ENCODE assay signal across 9 cellular contexts in the genomic region with DNA sequence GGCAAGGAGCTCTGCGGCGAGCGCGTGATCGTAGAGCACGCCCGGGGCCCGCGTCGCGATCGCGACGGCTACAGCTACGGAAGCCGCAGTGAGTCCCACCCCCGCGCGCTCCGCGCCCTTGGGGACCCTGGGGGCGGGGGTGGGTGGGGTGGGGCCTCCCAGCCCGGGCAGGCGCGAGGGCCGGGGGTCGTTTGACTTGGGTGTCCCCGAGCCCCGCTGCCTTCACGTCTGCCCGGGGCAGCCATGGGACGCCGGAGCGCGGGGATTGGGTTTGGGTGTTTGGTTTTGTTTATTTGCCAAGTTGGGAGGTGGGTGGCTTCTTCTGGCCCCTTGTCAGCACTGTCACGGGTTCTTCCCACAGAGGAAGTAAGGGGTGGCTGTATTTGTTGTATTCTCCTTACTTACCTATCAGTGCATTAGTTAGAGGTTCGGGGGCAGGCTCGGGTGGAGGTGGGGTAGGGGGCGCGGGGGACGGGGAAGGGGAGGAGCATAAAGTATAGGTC. TPM values are rescaled to one million over a fixed set of nuclear protein-coding genes. Genes with fewer than 3 reads are reported as not detected.
A peak's percentile ranks its signal among the peaks of the same experiment; 100 is the strongest.
DNase-seq lines count a peak whose midpoint lies in the region; ATAC-seq, FAIRE-seq and TF ChIP-seq lines count a peak whose summit lies in the region.
"Had no signal": no experiment of that assay in that cellular context is flagged by ENCODE, and none has a peak within 500 bp of the region (broad histone marks: within the 10 kb centered on the region; RNA-seq: fewer than 3 reads in every experiment).

No MANE protein-coding gene starts in this region.

- 0 out of 2 replicates have a peak, but pooled peaks cover 3% of the 10 kb centered on the region for H3K9me3 ChIP-seq in K562 (replicated peaks; ENCODE audit: control insufficient read depth, insufficient read depth, low read depth, low read length)
- H3K9me3 ChIP-seq in uterus = no peaks in the 10 kb centered on the region

- H3K27ac Mint-ChIP-seq in memory B cell = peak overlapping the region; percentile 99

- TF ChIP-seq POLR2A in K562 (conservative IDR thresholded peaks at IDR 0.05) = no peak
- no peak for TF ChIP-seq POLR2A in uterus (IDR thresholded peaks at IDR 0.05)

- in situ Hi-C loops in K562 (cut with MboI) = loop anchor here (10.0 kb wide), 1 partner anchor 236 kb away; no protein-coding TSS in a partner anchor

- peaks cover 2% of the 10 kb centered on the region for H3K27me3 Mint-ChIP-seq in memory B cell

- CTCF ChIA-PET in K562 (lab: Yijun Ruan, JAX; ENCODE audit: low intra/inter-chr PET ratio) = no interaction called here

- peaks cover 22% of the 10 kb centered on the region for H3K36me3 Mint-ChIP-seq in memory B cell

- H3K27me3 ChIP-seq in K562 (ENCODE audit: control insufficient read depth in 2 of 2, insufficient read depth in 2 of 2, low read length in 2 of 2) (no peaks in the 10 kb centered on the region), uterus (no peaks in the 10 kb centered on the region)

- TF ChIP-seq EP300 in K562 (IDR thresholded peaks at IDR 0.05; ENCODE audit: low read length) = no peak

- 0% methylated on average over 21 of the region's 41 CpGs for whole genome bisulfite sequencing in K562 (ENCODE audit: insufficient coverage, low coverage, missing lambda C conversion rate)

- POLR2A ChIA-PET in K562 (lab: Yijun Ruan, JAX) = interaction anchor here (0.6 to 3.5 kb wide), 35 partner anchors 8 to 707 kb away, joined by 3 to 34 read pairs (median 4); partner anchors contain the start of gene IFT52

- DNase-seq in DMS 273 (lab: John Stamatoyannopoulos, UW; ENCODE audit: unreplicated experiment) (peak; percentile 63), DMS 273 treated with DMSO at 0.1 percent for 48 hours (lab: John Stamatoyannopoulos, UW) (no peak), K562 (ENCODE audit: extremely low read depth in 1 of 4, low spot score in 3 of 4) (peak in 3 of 4 experiments; percentile 50 to 83 (median 81)), memory B cell (ENCODE audit: low spot score in 2 of 2) (no peak), uterus (peak in 1 of 2 donors; percentile 28), NCI-H1436 treated with DMSO at 0.1 percent for 48 hours (lab: John Stamatoyannopoulos, UW) (no peak), SK-N-DZ (ENCODE audit: low spot score) (no peak)

- peaks cover 47% of the 10 kb centered on the region for H3K36me3 ChIP-seq in K562 (ENCODE audit: control insufficient read depth, insufficient read depth, low read length)
- H3K36me3 ChIP-seq in uterus = no peaks in the 10 kb centered on the region

- intact Hi-C loops in K562 (cut with micrococcal nuclease) (loop anchor here (5.0 to 10.0 kb wide), 2 partner anchors 59 to 266 kb away; partner anchors contain the start of gene GTSF1L), uterus (cut with DNase I; ENCODE audit: low total_unique reads) (no loop called here)

- H3K4me3 Mint-ChIP-seq in memory B cell = peak overlapping the region; percentile 99

- no TSS peak for BruUV-seq in K562 (replicated peaks; lab: Mats Ljungman, UMichigan)

- H3K4me3 ChIP-seq in K562 (peak overlapping the region; percentile 92), uterus (peak overlapping the region; percentile 86 to 88)

- H3K9me1 ChIP-seq in K562 (ENCODE audit: control insufficient read depth, insufficient read depth, low read length) = no peaks in the 10 kb centered on the region

- ATAC-seq in HG03280 (IDR thresholded peaks at IDR 0.05; ENCODE audit: unreplicated experiment) (peak; percentile 23), K562 (peak; percentile 68), memory B cell (ENCODE audit: low read depth) (peak; percentile 3)

- peak overlapping the region; percentile 85 for H3K4me2 ChIP-seq in K562 (ENCODE audit: insufficient read depth, low read length)

- peak overlapping the region; percentile 100 for H3K27ac ChIP-seq in K562 (ENCODE audit: extremely low read depth, low read depth, low read length)
- peak overlapping the region; percentile 99 to 100 for H3K27ac ChIP-seq in uterus

- H2AFZ ChIP-seq in K562 (ENCODE audit: low read depth, low read length) = peak overlapping the region; percentile 78; the same call in 1 of the 2 replicates

- H3K4me1 Mint-ChIP-seq in memory B cell = peaks cover 10% of the 10 kb centered on the region

- peak overlapping the region; percentile 100 for H3K9ac ChIP-seq in K562 (ENCODE audit: insufficient read depth in 1 of 2, low read depth in 2 of 2, low read length in 2 of 2)

- TF ChIP-seq CTCF in K562 (IDR thresholded peaks at IDR 0.05 in 2 of 3, conservative IDR thresholded peaks at IDR 0.05 in 1 of 3; ENCODE audit: insufficient read depth in 2 of 3, low read depth in 1 of 3, low read length in 3 of 3) (no peak), uterus (IDR thresholded peaks at IDR 0.05) (no peak)

- FAIRE-seq in K562 (lab: Jason Lieb, UNC) = no peak
- FAIRE-seq: A204.1 had no signal

- peaks cover 13% of the 10 kb centered on the region; the same call in 1 of the 2 replicates for H4K20me1 ChIP-seq in K562 (replicated peaks; ENCODE audit: control insufficient read depth, insufficient read depth, low read length)

- peaks cover 52% of the 10 kb centered on the region for H3K79me2 ChIP-seq in K562 (ENCODE audit: control insufficient read depth, insufficient read depth, low read length)

- no peak for TF ChIP-seq RAD21 in K562 (CRISPR knock-in tag; conservative IDR thresholded peaks at IDR 0.05 in 1 of 2, IDR thresholded peaks at IDR 0.05 in 1 of 2)

- H3K9me3 Mint-ChIP-seq in memory B cell = no peaks in the 10 kb centered on the region

- H3K4me1 ChIP-seq in K562 (replicated peaks in 1 of 2; ENCODE audit: control insufficient read depth in 2 of 2, insufficient read depth in 2 of 2, low read length in 2 of 2) = peaks cover 7 to 8% of the 10 kb centered on the region in 2 experiments; a peak in 4 of 5 replicates
- H3K4me1 ChIP-seq in uterus = peaks cover 7 to 10% of the 10 kb centered on the region in 2 donors

TF ChIP-seq in K562, 482 proteins besides CTCF, POLR2A, EP300 and RAD21 (continues in another document):
- TF ChIP-seq ZKSCAN3 (CRISPR knock-in tag; IDR thresholded peaks at IDR 0.05) = no peak

RNA-seq across cellular contexts. Expression of gene SRSF6, which starts 0.8 kb away (rescaled TPM):
- 123 and 206 TPM in 2 replicates for total RNA-seq in K562 (2011; cell fraction: chromatin; rRNA removed; ENCODE audit: low replicate concordance)
- 65.5 and 74.5 TPM in 2 replicates for total RNA-seq in K562 (2011; cell fraction: nucleolus; rRNA removed)
- 119 and 180 TPM in 2 replicates for total RNA-seq in K562 (2011; cell fraction: nucleoplasm; rRNA removed)
- total RNA-seq in K562 (2014; rRNA removed) = 52.4 and 55.6 TPM in 2 replicates
- total RNA-seq in K562 (2014; rRNA removed; fragmentation: Illumina TruSeq; extraction: Trizol) = 73.1 and 81.5 TPM in 2 replicates
- 78.8 and 80.4 TPM in 2 replicates for total RNA-seq in K562 (2015; rRNA removed; fragmentation: Illumina TruSeq; extraction: Trizol)
- total RNA-seq in K562 (2021) = 140 and 141 TPM in 2 replicates
- polyA plus RNA-seq in K562 (2011; rRNA removed) = 86.1 and 138 TPM in 2 replicates
- polyA plus RNA-seq in K562 (2011; cell fraction: cytosol; rRNA removed) = 37.4 and 44.4 TPM in 2 replicates
- 287 and 290 TPM in 2 replicates for polyA plus RNA-seq in K562 (2011; cell fraction: nucleus; rRNA removed)
- polyA plus RNA-seq in K562 (2012) = 89.0 and 99.0 TPM in 2 replicates
- 101 and 117 TPM in 2 replicates for polyA plus RNA-seq in K562 (2014; fragmentation: Illumina TruSeq; extraction: Trizol)
- polyA plus RNA-seq in K562 (2014; fragmentation: Nextera tagmentation; extraction: Ambion mirVana) = 100 to 1,000 TPM; 148 to 165 TPM
- polyA plus RNA-seq in K562 (2014; rRNA removed) = 86.5 and 91.3 TPM in 2 replicates
- 119 and 177 TPM in 2 replicates for polyA minus RNA-seq in K562 (2011; rRNA and poly(A)+ RNA removed)
- 45.1 and 79.8 TPM in 2 replicates for polyA minus RNA-seq in K562 (2011; cell fraction: cytosol; rRNA and poly(A)+ RNA removed)
- polyA minus RNA-seq in K562 (2011; cell fraction: nucleus; rRNA and poly(A)+ RNA removed) = 56.4 and 90.7 TPM in 2 replicates
- 100 to 1,000 TPM in 3 of 4 donors, 10 to 100 TPM in 1; 60.3 to 153 (median 112) TPM for total RNA-seq in uterus
- polyA plus RNA-seq in SK-N-DZ (2014; cell fraction: cytosol; rRNA removed) = 133 and 140 TPM in 2 replicates
- polyA plus RNA-seq in SK-N-DZ (2014; cell fraction: nucleus; rRNA removed) = 267 and 308 TPM in 2 replicates

RNA-seq across cellular contexts. Expression of gene L3MBTL1, which starts 49.0 kb away (rescaled TPM):
- total RNA-seq in K562 (2011; cell fraction: chromatin; rRNA removed; ENCODE audit: low replicate concordance) = 96.6 and 129 TPM in 2 replicates
- 68.4 and 71.2 TPM in 2 replicates for total RNA-seq in K562 (2011; cell fraction: nucleolus; rRNA removed)
- total RNA-seq in K562 (2011; cell fraction: nucleoplasm; rRNA removed) = 92.8 and 140 TPM in 2 replicates
- total RNA-seq in K562 (2014; rRNA removed) = 5.5 and 6.2 TPM in 2 replicates
- total RNA-seq in K562 (2014; rRNA removed; fragmentation: Illumina TruSeq; extraction: Trizol) = 3.4 and 4.1 TPM in 2 replicates
- 3.2 and 3.4 TPM in 2 replicates for total RNA-seq in K562 (2015; rRNA removed; fragmentation: Illumina TruSeq; extraction: Trizol)
- total RNA-seq in K562 (2021) = 6.1 and 9.4 TPM in 2 replicates
- 10.0 and 18.3 TPM in 2 replicates for polyA plus RNA-seq in K562 (2011; rRNA removed)
- polyA plus RNA-seq in K562 (2011; cell fraction: cytosol; rRNA removed) = 4.0 and 5.7 TPM in 2 replicates
- 87.5 and 104 TPM in 2 replicates for polyA plus RNA-seq in K562 (2011; cell fraction: nucleus; rRNA removed)
- polyA plus RNA-seq in K562 (2012) = 4.0 and 8.9 TPM in 2 replicates
- polyA plus RNA-seq in K562 (2014; fragmentation: Illumina TruSeq; extraction: Trizol) = 4.1 and 4.4 TPM in 2 replicates
- polyA plus RNA-seq in K562 (2014; fragmentation: Nextera tagmentation; extraction: Ambion mirVana) = 1 to 10 TPM in 1 of 2 experiments, under 1 TPM in 1; 0.77 to 1.1 TPM
- polyA plus RNA-seq in K562 (2014; rRNA removed) = 7.7 and 7.9 TPM in 2 replicates
- polyA minus RNA-seq in K562 (2011; rRNA and poly(A)+ RNA removed) = 13.1 and 17.4 TPM in 2 replicates
- 2.8 and 3.2 TPM in 2 replicates for polyA minus RNA-seq in K562 (2011; cell fraction: cytosol; rRNA and poly(A)+ RNA removed)
- 28.9 and 38.0 TPM in 2 replicates for polyA minus RNA-seq in K562 (2011; cell fraction: nucleus; rRNA and poly(A)+ RNA removed)
- total RNA-seq in uterus = 10 to 100 TPM; 19.0 to 30.0 (median 27.6) TPM
- 3.7 and 4.9 TPM in 2 replicates for polyA plus RNA-seq in SK-N-DZ (2014; cell fraction: cytosol; rRNA removed)
- polyA plus RNA-seq in SK-N-DZ (2014; cell fraction: nucleus; rRNA removed) = 39.9 and 155 TPM in 2 replicates

Comparison
In these comparisons a context has a peak if more than half of its experiments do, and no peak if none do; other contexts are left out.
1. DNase-seq: peak in DMS 273 (single experiment) and K562 (3 of 4); none in DMS 273 treated with DMSO at 0.1 percent for 48 hours (single experiment), memory B cell (0 of 2), NCI-H1436 treated with DMSO at 0.1 percent for 48 hours (single experiment) and SK-N-DZ (single experiment).
2. ATAC-seq: peak in every context shown above with its lines; median percentile 68 in K562; 23 in HG03280; 3 in memory B cell.